Comparison of ENCODE assay signal across 16 cellular contexts in genomic region chr9:6076856-6077255, GRCh38.
"Had no signal": no experiment of that assay in that cellular context is flagged by ENCODE, and none has a peak within 500 bp of the region (broad histone marks: within the 10 kb centered on the region; RNA-seq: fewer than 3 reads in every experiment).

No MANE protein-coding gene starts in this region.

- H3K4me2 ChIP-seq: hepatocyte, neural progenitor cell had no signal

- H3K4me1 ChIP-seq: lower lobe of right lung had no signal

- H2AFZ ChIP-seq: hepatocyte, neural progenitor cell, parathyroid adenoma had no signal

- H3K27me3 ChIP-seq: brain microvascular endothelial cell, hepatocyte, neural progenitor cell had no signal

- H3K4me3 ChIP-seq: hepatocyte, lower lobe of right lung, neural progenitor cell, thoracic aorta had no signal

- H3K79me2 ChIP-seq: hepatocyte, parathyroid adenoma had no signal

- H3K27ac ChIP-seq: brain microvascular endothelial cell, hepatocyte, lower lobe of right lung, neural progenitor cell, parathyroid adenoma, thoracic aorta had no signal

- H3K36me3 ChIP-seq: brain microvascular endothelial cell, lower lobe of right lung, neural progenitor cell, thoracic aorta had no signal

- H3K9me3 ChIP-seq: lower lobe of right lung, thoracic aorta had no signal

- ATAC-seq: activated naive CD4-positive, alpha-beta T cell treated with anti-CD3 and anti-CD28 coated beads, Interleukin-2, amount 50 U/mL, for 72 hours; lower lobe of right lung; stimulated activated naive CD8-positive, alpha-beta T cell treated with anti-CD3 and anti-CD28 coated beads, Interleukin-15, Interleukin-2, amounts not matched to agents 100 U/mL and 50 U/mL, for 24 hours; WTC11 had no signal

- H3K9ac ChIP-seq: neural progenitor cell, parathyroid adenoma had no signal

- DNase-seq: activated CD4-positive, alpha-beta T cell treated with anti-CD3 and anti-CD28 coated beads, Interleukin-2, amount 10 ng/mL, durations not matched to agents 24 days and 14 days; activated CD8-positive, alpha-beta memory T cell treated with anti-CD3 and anti-CD28 coated beads for 24 hours; activated T-cell treated with anti-CD3 and anti-CD28 coated beads for 4 hours; amygdala; brain microvascular endothelial cell; lower lobe of right lung; midbrain; stimulated activated CD4-positive, alpha-beta T cell treated with anti-CD3 and anti-CD28 coated beads, Interleukin-4, amount 100 ng/mL, for 1 hour; stimulated activated CD8-positive, alpha-beta memory T cell treated with anti-CD3 and anti-CD28 coated beads, Interleukin-4, amount 100 ng/mL, for 48 hours; stimulated activated naive CD8-positive, alpha-beta T cell treated with anti-CD3 and anti-CD28 coated beads, Interleukin-15, Interleukin-2, amounts not matched to agents 100 U/mL and 50 U/mL, for 24 hours had no signal
